ENCODE assay signal across 8 cellular contexts in genomic region chr17:17237026-17237799, GRCh38. TPM values are rescaled to one million over a fixed set of nuclear protein-coding genes. Genes with fewer than 3 reads are reported as not detected.
DNase-seq lines count a peak whose midpoint lies in the region; ATAC-seq, FAIRE-seq and TF ChIP-seq lines count a peak whose summit lies in the region.

Gene FLCN (minus strand): TSS chr17:17237168. CDS start chr17:17228137, 9,031 bp downstream.

- DNase-seq in AG10803 (ENCODE audit: low read depth) (peak; percentile 89), NCI-H446 (lab: John Stamatoyannopoulos, UW) (peak; percentile 83 to 88), cerebellar cortex (ENCODE audit: low spot score) (peak; percentile 90), keratinocyte (ENCODE audit: low read depth, low spot score) (no peak)
- peak; percentile 89 for DNase-seq in activated CD4-positive, CD25-positive, alpha-beta regulatory T cell treated with anti-CD3 and anti-CD28 coated beads, Interleukin-2, amount 50 U/mL, for 72 hours
- DNase-seq in stimulated activated CD4-positive, alpha-beta T cell treated with anti-CD3 and anti-CD28 coated beads, Interleukin-12 subunit alpha, Interleukin-12 subunit beta, amount 100 ng/mL, for 48 hours (ENCODE audit: low read depth in 2 of 3, low spot score in 1 of 3), result peak; percentile 72 to 88 (median 79)

- H3K36me3 ChIP-seq in keratinocyte (ENCODE audit: control insufficient read depth in 2 of 2, extremely low read depth in 1 of 2, insufficient read depth in 2 of 2, low read length in 2 of 2), result peaks cover 0 to 7% of the 10 kb centered on the region in 2 experiments

- no peaks in the 10 kb centered on the region for H3K27me3 ChIP-seq in keratinocyte (ENCODE audit: control insufficient read depth, extremely low read depth, insufficient read depth, low read length)

- TF ChIP-seq CTCF in AG10803 (conservative IDR thresholded peaks at IDR 0.05; ENCODE audit: low read length) (no peak), keratinocyte (optimal IDR thresholded peaks at IDR 0.05 in 1 of 3, IDR thresholded peaks at IDR 0.05 in 1 of 3, conservative IDR thresholded peaks at IDR 0.05 in 1 of 3; ENCODE audit: extremely low read depth in 1 of 3, insufficient read depth in 2 of 3, low read length in 3 of 3) (no peak)

- H3K4me2 ChIP-seq in keratinocyte (ENCODE audit: control insufficient read depth, extremely low read depth, insufficient read depth, low read depth, low read length), result peak within 1 kb of the TSS; percentile 77

- peak within 1 kb of the TSS; percentile 97 for H3K4me3 ChIP-seq in AG10803 (ENCODE audit: low read length)
- peak within 1 kb of the TSS; percentile 76 to 97 (median 92) for H3K4me3 ChIP-seq in keratinocyte (ENCODE audit: control insufficient read depth in 2 of 3, extremely low read depth in 1 of 3, insufficient read depth in 2 of 3, low read depth in 1 of 3, low read length in 3 of 3)

- H3K27ac ChIP-seq in keratinocyte (ENCODE audit: control insufficient read depth, insufficient read depth, low read length), result peak within 1 kb of the TSS; percentile 99

- peaks cover 4% of the 10 kb centered on the region for H4K20me1 ChIP-seq in keratinocyte (ENCODE audit: control insufficient read depth, extremely low read depth, insufficient read depth, low read length)

- peak within 1 kb of the TSS; percentile 99 for H2AFZ ChIP-seq in keratinocyte (ENCODE audit: control insufficient read depth, low read length)

- ATAC-seq in GM19025 (IDR thresholded peaks at IDR 0.05; ENCODE audit: low read depth, unreplicated experiment), result peak; percentile 74
- peak; percentile 88 for ATAC-seq in HG03280 (IDR thresholded peaks at IDR 0.05; ENCODE audit: unreplicated experiment)

- peak within 1 kb of the TSS; percentile 100 for H3K9ac ChIP-seq in keratinocyte (ENCODE audit: control insufficient read depth, extremely low read depth, insufficient read depth, low read length)

- dilution Hi-C loops in keratinocyte (cut with MboI; ENCODE audit: extremely low pct_ligation_motif_present, low sequenced_read_pairs), result no loop called here

- no peaks in the 10 kb centered on the region for H3K9me3 ChIP-seq in keratinocyte (ENCODE audit: control insufficient read depth, low read depth, low read length)

- no peaks in the 10 kb centered on the region for H3K9me1 ChIP-seq in keratinocyte (ENCODE audit: control insufficient read depth, extremely low read depth, insufficient read depth, low read length)

- peaks cover 15% of the 10 kb centered on the region for H3K4me1 ChIP-seq in keratinocyte (ENCODE audit: control insufficient read depth, extremely low read depth, insufficient read depth, low read length)

- peaks cover 35% of the 10 kb centered on the region for H3K79me2 ChIP-seq in keratinocyte (ENCODE audit: control insufficient read depth, insufficient read depth, low read length)

- FAIRE-seq in keratinocyte (lab: Jason Lieb, UNC), result no peak

RNA-seq across cellular contexts. Expression of gene FLCN, which starts in this region (rescaled TPM):
- 12.3 to 19.6 TPM (median 12.5 TPM) in 3 replicates for polyA plus RNA-seq in keratinocyte
- polyA plus RNA-seq in keratinocyte (2011; ENCODE audit: low read depth), result 21.6 TPM
- 7.5 and 8.1 TPM in 2 replicates for polyA plus RNA-seq in keratinocyte (2011; cell fraction: cytosol; rRNA removed)
- 38.6 and 40.9 TPM in 2 replicates for polyA plus RNA-seq in keratinocyte (2011; cell fraction: nucleus; rRNA removed)
- polyA plus RNA-seq in keratinocyte (2012; ENCODE audit: low replicate concordance), result 18.7 and 31.7 TPM in 2 replicates
- polyA minus RNA-seq in keratinocyte, result 28.9 to 44.4 TPM (median 40.8 TPM) in 3 replicates
- 26.7 TPM for polyA minus RNA-seq in keratinocyte (2011; cell fraction: cytosol; rRNA and poly(A)+ RNA removed)
- polyA minus RNA-seq in keratinocyte (2011; cell fraction: nucleus; rRNA and poly(A)+ RNA removed), result 36.8 and 46.0 TPM in 2 replicates
